In genomic region chr12:52927964-52928363, GRCh38 we compare ENCODE assay signal across 18 cellular contexts. TPM values are rescaled to one million over a fixed set of nuclear protein-coding genes. Genes with fewer than 3 reads are reported as not detected.
DNase-seq lines count a peak whose midpoint lies in the region; ATAC-seq, FAIRE-seq and TF ChIP-seq lines count a peak whose summit lies in the region.
"Had no signal": no experiment of that assay in that cellular context is flagged by ENCODE, and none has a peak within 500 bp of the region (broad histone marks: within the 10 kb centered on the region; RNA-seq: fewer than 3 reads in every experiment).

No MANE protein-coding gene starts in this region.

- H3K36me3 ChIP-seq in breast epithelium: no peaks in the 10 kb centered on the region
- no peaks in the 10 kb centered on the region for H3K36me3 ChIP-seq in K562 (ENCODE audit: control insufficient read depth, insufficient read depth, low read length)
- H3K36me3 ChIP-seq in ovary: no peaks in the 10 kb centered on the region
- H3K36me3 ChIP-seq: tibial nerve had no signal

- TF ChIP-seq RAD21 in K562 (CRISPR knock-in tag; conservative IDR thresholded peaks at IDR 0.05 in 1 of 2, IDR thresholded peaks at IDR 0.05 in 1 of 2): no peak

- H3K9me1 ChIP-seq in K562 (ENCODE audit: control insufficient read depth, insufficient read depth, low read length): no peaks in the 10 kb centered on the region

- no peak overlapping the region for H2AFZ ChIP-seq in K562 (ENCODE audit: low read depth, low read length)

- H3K27ac ChIP-seq in breast epithelium: peak overlapping the region in 1 of 2 donors; percentile 77
- no peak overlapping the region for H3K27ac ChIP-seq in K562 (ENCODE audit: extremely low read depth, low read depth, low read length)
- H3K27ac ChIP-seq in ovary: no peak overlapping the region
- H3K27ac ChIP-seq: psoas muscle had no signal

- TF ChIP-seq CTCF in MCF 10A (IDR thresholded peaks at IDR 0.05; ENCODE audit: unreplicated experiment): no peak
- no peak for TF ChIP-seq CTCF in breast epithelium (IDR thresholded peaks at IDR 0.05)
- TF ChIP-seq CTCF in K562 (IDR thresholded peaks at IDR 0.05 in 2 of 3, conservative IDR thresholded peaks at IDR 0.05 in 1 of 3; ENCODE audit: insufficient read depth in 2 of 3, low read depth in 1 of 3, low read length in 3 of 3): no peak
- no peak for TF ChIP-seq CTCF in mesothelial cell of epicardium (IDR thresholded peaks at IDR 0.05; ENCODE audit: unreplicated experiment)
- TF ChIP-seq CTCF in type B pancreatic cell (conservative IDR thresholded peaks at IDR 0.05): no peak
- TF ChIP-seq CTCF in ovary (IDR thresholded peaks at IDR 0.05): no peak

- no peaks in the 10 kb centered on the region for H3K27me3 ChIP-seq in breast epithelium
- H3K27me3 ChIP-seq in K562 (ENCODE audit: control insufficient read depth in 2 of 2, insufficient read depth in 2 of 2, low read length in 2 of 2): no peaks in the 10 kb centered on the region
- no peaks in the 10 kb centered on the region for H3K27me3 ChIP-seq in ovary
- H3K27me3 ChIP-seq: tibial nerve had no signal

- H3K9me3 Mint-ChIP-seq in MCF 10A (ENCODE audit: unreplicated experiment) (no peaks in the 10 kb centered on the region), mesothelial cell of epicardium (no peaks in the 10 kb centered on the region), type B pancreatic cell (no peaks in the 10 kb centered on the region)
- H3K9me3 Mint-ChIP-seq: stimulated activated memory B cell treated with anti-CD40 and anti-IgM and Interleukin-4, amounts not matched to agents 10 μg/mL and 1 μg/mL and 100 μg/mL, for 72 hours; T-helper 1 cell treated with Interleukin-12 subunit alpha and Interleukin-12 subunit beta and Interleukin-4 antibody, amounts not matched to agents 30 μg/mL and 1 μg/mL, for 36 hours had no signal

- H3K27ac Mint-ChIP-seq in MCF 10A (ENCODE audit: low read depth, unreplicated experiment): peak overlapping the region; percentile 94
- H3K27ac Mint-ChIP-seq in mesothelial cell of epicardium: peak overlapping the region; percentile 100
- H3K27ac Mint-ChIP-seq in type B pancreatic cell: peak overlapping the region; percentile 95
- H3K27ac Mint-ChIP-seq: stimulated activated memory B cell treated with anti-CD40 and anti-IgM and Interleukin-4, amounts not matched to agents 10 μg/mL and 1 μg/mL and 100 μg/mL, for 72 hours; T-helper 1 cell treated with Interleukin-12 subunit alpha and Interleukin-12 subunit beta and Interleukin-4 antibody, amounts not matched to agents 30 μg/mL and 1 μg/mL, for 36 hours had no signal

- POLR2A ChIA-PET in MCF 10A (lab: Yijun Ruan, JAX) (interaction anchor here (1.0 kb wide), 1 partner anchor 20 kb away, joined by 4 read pairs; no protein-coding TSS in a partner anchor), K562 (lab: Yijun Ruan, JAX) (interaction anchor here (3.1 kb wide), 1 partner anchor 13 kb away, joined by 17 read pairs; no protein-coding TSS in a partner anchor)

- intact Hi-C loops in MCF 10A (cut with micrococcal nuclease) (loop anchor here (2.0 kb wide), 1 partner anchor 23 kb away; the partner anchor contains the start of gene KRT8), breast epithelium (cut with DNase I; ENCODE audit: low total_unique reads) (no loop called here), K562 (cut with micrococcal nuclease) (loop anchor here (2.0 kb wide), 1 partner anchor 21 kb away; the partner anchor contains the start of gene KRT18), ovary (cut with DNase I) (no loop called here)

- no peak for DNase-seq in MCF 10A (ENCODE audit: unreplicated experiment)
- no peak for DNase-seq in breast epithelium (ENCODE audit: low spot score in 2 of 2)
- peak in 1 of 4 experiments; percentile 7 for DNase-seq in K562 (ENCODE audit: extremely low read depth in 1 of 4, low spot score in 3 of 4)
- DNase-seq in mesothelial cell of epicardium (ENCODE audit: low spot score in 2 of 2, unreplicated experiment in 2 of 2): no peak
- no peak for DNase-seq in type B pancreatic cell (ENCODE audit: extremely low spot score, unreplicated experiment)
- no peak for DNase-seq in HPDE6-E6E7 (ENCODE audit: extremely low spot score)
- DNase-seq in DMS 273 treated with DMSO at 0.1 percent for 48 hours (lab: John Stamatoyannopoulos, UW): no peak
- DNase-seq in ovary: no peak
- DNase-seq: C1 segment of cervical spinal cord, cerebellar nuclear complex, DMS79, hippocampal formation, NCI-H2227 treated with DMSO at 0.1 percent for 48 hours had no signal

- BruUV-seq in MCF 10A (replicated peaks; lab: Mats Ljungman, UMichigan) (no TSS peak), K562 (replicated peaks; lab: Mats Ljungman, UMichigan) (no TSS peak)

- H3K4me3 Mint-ChIP-seq in MCF 10A (ENCODE audit: unreplicated experiment): no peak overlapping the region
- no peak overlapping the region for H3K4me3 Mint-ChIP-seq in mesothelial cell of epicardium
- no peak overlapping the region for H3K4me3 Mint-ChIP-seq in type B pancreatic cell
- H3K4me3 Mint-ChIP-seq: stimulated activated memory B cell treated with anti-CD40 and anti-IgM and Interleukin-4, amounts not matched to agents 10 μg/mL and 1 μg/mL and 100 μg/mL, for 72 hours; T-helper 1 cell treated with Interleukin-12 subunit alpha and Interleukin-12 subunit beta and Interleukin-4 antibody, amounts not matched to agents 30 μg/mL and 1 μg/mL, for 36 hours had no signal

- H4K20me1 ChIP-seq in K562 (replicated peaks; ENCODE audit: control insufficient read depth, insufficient read depth, low read length): no peaks in the 10 kb centered on the region

- H3K79me2 ChIP-seq in K562 (ENCODE audit: control insufficient read depth, insufficient read depth, low read length): no peaks in the 10 kb centered on the region

- H3K4me1 Mint-ChIP-seq in MCF 10A (ENCODE audit: insufficient read depth, unreplicated experiment) (peaks cover 26% of the 10 kb centered on the region), mesothelial cell of epicardium (peaks cover 50% of the 10 kb centered on the region), type B pancreatic cell (ENCODE audit: unreplicated experiment) (peaks cover 38% of the 10 kb centered on the region)
- H3K4me1 Mint-ChIP-seq: stimulated activated memory B cell treated with anti-CD40 and anti-IgM and Interleukin-4, amounts not matched to agents 10 μg/mL and 1 μg/mL and 100 μg/mL, for 72 hours had no signal

- H3K4me2 ChIP-seq in K562 (ENCODE audit: insufficient read depth, low read length): no peak overlapping the region

- H3K4me1 ChIP-seq in breast epithelium (no peaks in the 10 kb centered on the region), K562 (replicated peaks in 1 of 2; ENCODE audit: control insufficient read depth in 2 of 2, insufficient read depth in 2 of 2, low read length in 2 of 2) (peaks cover 31 to 48% of the 10 kb centered on the region in 2 experiments), ovary (ENCODE audit: insufficient read depth) (no peaks in the 10 kb centered on the region)
- H3K4me1 ChIP-seq: psoas muscle had no signal

- no peak for TF ChIP-seq EP300 in K562 (IDR thresholded peaks at IDR 0.05; ENCODE audit: low read length)
- TF ChIP-seq EP300 in ovary (IDR thresholded peaks at IDR 0.05): no peak

- no peak for ATAC-seq in K562

- H3K9me3 ChIP-seq in breast epithelium (no peaks in the 10 kb centered on the region), K562 (replicated peaks; ENCODE audit: control insufficient read depth, insufficient read depth, low read depth, low read length) (no peaks in the 10 kb centered on the region), ovary (no peaks in the 10 kb centered on the region)
- H3K9me3 ChIP-seq: psoas muscle, tibial nerve had no signal

- CTCF ChIA-PET in MCF 10A (lab: Yijun Ruan, JAX): no interaction called here
- CTCF ChIA-PET in K562 (lab: Yijun Ruan, JAX; ENCODE audit: low intra/inter-chr PET ratio): interaction anchor here (1.0 kb wide), 1 partner anchor 53 kb away, joined by 3 read pairs; no protein-coding TSS in a partner anchor

- H3K4me3 ChIP-seq in breast epithelium: no peak overlapping the region
- no peak overlapping the region for H3K4me3 ChIP-seq in K562
- H3K4me3 ChIP-seq in ovary: no peak overlapping the region
- H3K4me3 ChIP-seq: psoas muscle, tibial nerve had no signal

- WGBS in K562 (ENCODE audit: insufficient coverage, low coverage, missing lambda C conversion rate): 93% methylated on average over 4 of the region's 4 CpGs
- 88 to 94% (median 90%) methylated on average over 4 of the region's 4 CpGs for WGBS in ovary, 3 donors

- FAIRE-seq in K562 (lab: Jason Lieb, UNC): no peak
- FAIRE-seq: keratinocyte had no signal

- no peak for TF ChIP-seq POLR2A in breast epithelium (IDR thresholded peaks at IDR 0.05)
- TF ChIP-seq POLR2A in K562 (conservative IDR thresholded peaks at IDR 0.05): no peak
- TF ChIP-seq POLR2A in ovary (IDR thresholded peaks at IDR 0.05): no peak

- in situ Hi-C loops in K562 (cut with MboI): no loop called here

- H3K9ac ChIP-seq in K562 (ENCODE audit: insufficient read depth in 1 of 2, low read depth in 2 of 2, low read length in 2 of 2): no peak overlapping the region

- H3K27me3 Mint-ChIP-seq in MCF 10A (ENCODE audit: insufficient read depth, unreplicated experiment) (no peaks in the 10 kb centered on the region), mesothelial cell of epicardium (ENCODE audit: low read depth) (no peaks in the 10 kb centered on the region), type B pancreatic cell (no peaks in the 10 kb centered on the region)

- H3K36me3 Mint-ChIP-seq in MCF 10A (ENCODE audit: insufficient read depth, unreplicated experiment): no peaks in the 10 kb centered on the region
- H3K36me3 Mint-ChIP-seq in mesothelial cell of epicardium: no peaks in the 10 kb centered on the region
- no peaks in the 10 kb centered on the region for H3K36me3 Mint-ChIP-seq in type B pancreatic cell
- H3K36me3 Mint-ChIP-seq: stimulated activated memory B cell treated with anti-CD40 and anti-IgM and Interleukin-4, amounts not matched to agents 10 μg/mL and 1 μg/mL and 100 μg/mL, for 72 hours had no signal

RNA-seq across cellular contexts. Expression of gene KRT18, which starts 21.0 kb away (rescaled TPM):
- total RNA-seq in MCF 10A (2022): 659 and 662 TPM in 2 replicates
- 100 to 1,000 TPM in 2 of 3 donors, 1 to 10 TPM in 1; 2.1 to 380 (median 213) TPM for total RNA-seq in breast epithelium
- total RNA-seq in K562 (2011; cell fraction: chromatin; rRNA removed; ENCODE audit: low replicate concordance): 104 and 217 TPM in 2 replicates
- 123 and 155 TPM in 2 replicates for total RNA-seq in K562 (2011; cell fraction: nucleolus; rRNA removed)
- 141 and 184 TPM in 2 replicates for total RNA-seq in K562 (2011; cell fraction: nucleoplasm; rRNA removed)
- total RNA-seq in K562 (2014; rRNA removed): 486 and 561 TPM in 2 replicates
- 206 and 246 TPM in 2 replicates for total RNA-seq in K562 (2014; rRNA removed; fragmentation: Illumina TruSeq; extraction: Trizol)
- 279 and 281 TPM in 2 replicates for total RNA-seq in K562 (2015; rRNA removed; fragmentation: Illumina TruSeq; extraction: Trizol)
- 332 and 346 TPM in 2 replicates for total RNA-seq in K562 (2021)
- 349 and 358 TPM in 2 replicates for polyA plus RNA-seq in K562 (2011; rRNA removed)
- polyA plus RNA-seq in K562 (2011; cell fraction: cytosol; rRNA removed): 448 and 603 TPM in 2 replicates
- polyA plus RNA-seq in K562 (2011; cell fraction: nucleus; rRNA removed): 384 and 542 TPM in 2 replicates
- polyA plus RNA-seq in K562 (2012): 369 and 519 TPM in 2 replicates
- polyA plus RNA-seq in K562 (2014; fragmentation: Illumina TruSeq; extraction: Trizol): 323 and 346 TPM in 2 replicates
- polyA plus RNA-seq in K562 (2014; fragmentation: Nextera tagmentation; extraction: Ambion mirVana): 10 to 100 TPM; 26.3 to 34.2 TPM
- 231 and 235 TPM in 2 replicates for polyA plus RNA-seq in K562 (2014; rRNA removed)
- 306 and 320 TPM in 2 replicates for polyA minus RNA-seq in K562 (2011; rRNA and poly(A)+ RNA removed)
- polyA minus RNA-seq in K562 (2011; cell fraction: cytosol; rRNA and poly(A)+ RNA removed): 439 and 476 TPM in 2 replicates
- polyA minus RNA-seq in K562 (2011; cell fraction: nucleus; rRNA and poly(A)+ RNA removed): 86.2 and 137 TPM in 2 replicates
- 714 to 762 TPM (median 725 TPM) in 3 replicates for total RNA-seq in mesothelial cell of epicardium
- 480 and 1,293 TPM in 2 replicates for total RNA-seq in type B pancreatic cell (ENCODE audit: low replicate concordance)
- total RNA-seq in ovary: 1,000 to 10,000 TPM in 1 of 7 donors, 10 to 100 TPM in 4, 1 to 10 TPM in 2; 4.4 to 1,005 (median 64.8) TPM
- polyA plus RNA-seq in ovary: 10 to 100 TPM; 17.8 to 38.9 TPM

RNA-seq across cellular contexts. Expression of gene KRT8, which starts 23.1 kb away (rescaled TPM):
- total RNA-seq in MCF 10A (2022) (179 and 230 TPM in 2 replicates), breast epithelium (100 to 1,000 TPM in 2 of 3 donors, 1 to 10 TPM in 1; 4.6 to 430 (median 153) TPM), K562 (2014; rRNA removed) (262 and 326 TPM in 2 replicates), K562 (2014; rRNA removed; fragmentation: Illumina TruSeq; extraction: Trizol) (157 and 159 TPM in 2 replicates), K562 (2015; rRNA removed; fragmentation: Illumina TruSeq; extraction: Trizol) (193 and 197 TPM in 2 replicates), K562 (2021) (364 and 392 TPM in 2 replicates), mesothelial cell of epicardium (1,131 to 1,194 TPM (median 1,142 TPM) in 3 replicates), type B pancreatic cell (ENCODE audit: low replicate concordance) (768 and 2,227 TPM in 2 replicates), ovary (100 to 1,000 TPM in 1 of 7 donors, 10 to 100 TPM in 4, 1 to 10 TPM in 2; 2.7 to 663 (median 47.2) TPM)
- 132 and 303 TPM in 2 replicates for total RNA-seq in K562 (2011; cell fraction: chromatin; rRNA removed; ENCODE audit: low replicate concordance)
- total RNA-seq in K562 (2011; cell fraction: nucleolus; rRNA removed): 225 and 301 TPM in 2 replicates
- total RNA-seq in K562 (2011; cell fraction: nucleoplasm; rRNA removed): 196 and 242 TPM in 2 replicates
- polyA plus RNA-seq in K562 (2011; rRNA removed) (616 and 661 TPM in 2 replicates), K562 (2014; fragmentation: Illumina TruSeq; extraction: Trizol) (260 and 315 TPM in 2 replicates), K562 (2014; fragmentation: Nextera tagmentation; extraction: Ambion mirVana) (10 to 100 TPM; 41.5 to 49.8 TPM), K562 (2014; rRNA removed) (388 and 435 TPM in 2 replicates), ovary (10 to 100 TPM; 16.7 to 43.7 TPM)
- 730 and 1,428 TPM in 2 replicates for polyA plus RNA-seq in K562 (2011; cell fraction: cytosol; rRNA removed)
- 253 and 293 TPM in 2 replicates for polyA plus RNA-seq in K562 (2011; cell fraction: nucleus; rRNA removed)
- polyA plus RNA-seq in K562 (2012): 420 and 432 TPM in 2 replicates
- polyA minus RNA-seq in K562 (2011; rRNA and poly(A)+ RNA removed): 930 and 1,077 TPM in 2 replicates
- polyA minus RNA-seq in K562 (2011; cell fraction: cytosol; rRNA and poly(A)+ RNA removed): 578 and 629 TPM in 2 replicates
- 134 and 183 TPM in 2 replicates for polyA minus RNA-seq in K562 (2011; cell fraction: nucleus; rRNA and poly(A)+ RNA removed)

Comparison
In these comparisons a context has a peak if more than half of its experiments do, and no peak if none do; other contexts are left out.
1. intact Hi-C loops: an anchor here in MCF 10A (2.0 kb wide) and K562 (2.0 kb wide); none called in breast epithelium and ovary.